8 cellular contexts compared by ENCODE assay signal in the genomic region with DNA sequence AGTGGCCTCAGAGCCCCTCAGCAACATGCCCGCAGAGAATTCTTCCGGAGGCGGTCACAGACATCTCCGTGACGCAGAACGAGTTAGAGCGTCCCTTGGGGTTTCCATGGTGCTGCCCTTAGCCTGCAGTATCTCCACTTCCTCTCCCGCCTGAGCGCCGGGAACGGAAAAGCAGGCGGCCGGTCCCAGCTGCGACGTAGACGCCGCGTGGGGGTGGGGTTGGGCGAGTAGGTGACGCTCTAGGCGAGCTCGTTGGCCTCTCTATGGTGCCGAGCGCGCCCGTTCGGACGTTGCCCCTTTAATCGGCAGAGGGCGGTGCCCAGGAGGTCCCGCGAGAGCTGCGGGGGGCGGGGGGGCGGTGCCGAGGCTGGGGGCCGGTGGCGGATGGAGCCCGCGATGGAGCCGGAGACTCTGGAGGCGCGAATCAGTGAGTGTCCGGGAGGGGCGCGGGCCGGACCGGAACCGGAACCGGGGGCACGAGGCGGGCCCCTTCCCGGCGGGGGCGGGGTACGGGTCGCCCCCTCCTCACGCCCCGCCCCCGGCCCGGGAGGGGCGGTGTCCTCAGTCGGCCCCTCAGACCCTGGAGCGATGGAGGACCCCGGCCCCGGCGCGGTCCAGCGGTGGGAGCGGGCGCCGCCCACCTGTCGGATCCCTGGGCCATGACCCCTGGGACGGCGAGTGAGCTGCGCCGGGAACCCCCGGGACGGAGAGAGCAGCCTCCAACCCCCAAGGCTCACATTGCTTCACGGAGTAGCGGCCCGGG. TPM values are rescaled to one million over a fixed set of nuclear protein-coding genes. Genes with fewer than 3 reads are reported as not detected.
DNase-seq lines count a peak whose midpoint lies in the region; ATAC-seq and TF ChIP-seq lines count a peak whose summit lies in the region.

A gene with protein sequence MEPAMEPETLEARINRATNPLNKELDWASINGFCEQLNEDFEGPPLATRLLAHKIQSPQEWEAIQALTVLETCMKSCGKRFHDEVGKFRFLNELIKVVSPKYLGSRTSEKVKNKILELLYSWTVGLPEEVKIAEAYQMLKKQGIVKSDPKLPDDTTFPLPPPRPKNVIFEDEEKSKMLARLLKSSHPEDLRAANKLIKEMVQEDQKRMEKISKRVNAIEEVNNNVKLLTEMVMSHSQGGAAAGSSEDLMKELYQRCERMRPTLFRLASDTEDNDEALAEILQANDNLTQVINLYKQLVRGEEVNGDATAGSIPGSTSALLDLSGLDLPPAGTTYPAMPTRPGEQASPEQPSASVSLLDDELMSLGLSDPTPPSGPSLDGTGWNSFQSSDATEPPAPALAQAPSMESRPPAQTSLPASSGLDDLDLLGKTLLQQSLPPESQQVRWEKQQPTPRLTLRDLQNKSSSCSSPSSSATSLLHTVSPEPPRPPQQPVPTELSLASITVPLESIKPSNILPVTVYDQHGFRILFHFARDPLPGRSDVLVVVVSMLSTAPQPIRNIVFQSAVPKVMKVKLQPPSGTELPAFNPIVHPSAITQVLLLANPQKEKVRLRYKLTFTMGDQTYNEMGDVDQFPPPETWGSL (plus strand): TSS at position 358 of the 763 bp plus-strand sequence. CDS start 27 bp downstream, at position 385.

- H3K4me3 Mint-ChIP-seq in natural killer cell = peak within 1 kb of the TSS; percentile 98

- TF ChIP-seq CTCF in fibroblast of mammary gland (conservative IDR thresholded peaks at IDR 0.05; ENCODE audit: control insufficient read depth, insufficient read depth, low read depth, low read length) (no peak), natural killer cell (IDR thresholded peaks at IDR 0.05) (no peak)

- peak; percentile 54 for TF ChIP-seq POLR2A in Raji (IDR thresholded peaks at IDR 0.05; ENCODE audit: insufficient read depth, low read depth, low read length)

- H3K9me3 Mint-ChIP-seq in natural killer cell = no peaks in the 10 kb centered on the region

- peaks cover 37 to 62% of the 10 kb centered on the region in 2 donors for H3K4me1 Mint-ChIP-seq in natural killer cell

- H3K36me3 Mint-ChIP-seq in natural killer cell = no peaks in the 10 kb centered on the region

- intact Hi-C loops in natural killer cell (cut with micrococcal nuclease) = loop anchor here (1.0 to 5.0 kb wide), 4 partner anchors 16 to 254 kb away; a partner anchor contains a TSS

- H3K4me3 ChIP-seq in H7 (ENCODE audit: insufficient read depth, low read depth, low read length) (peak within 1 kb of the TSS; percentile 90), fibroblast of mammary gland (ENCODE audit: control insufficient read depth, low read depth, low read length) (peak within 1 kb of the TSS; percentile 81)

- H3K27ac Mint-ChIP-seq in natural killer cell = peak within 1 kb of the TSS; percentile 98 to 99

- no peaks in the 10 kb centered on the region for H3K36me3 ChIP-seq in H7 (replicated peaks; ENCODE audit: control insufficient read depth, insufficient read depth, low read length)

- DNase-seq in ELF-1 (ENCODE audit: low read depth, low spot score) (peak; percentile 98), H7 (peak; percentile 99), M059J (ENCODE audit: low read depth) (peak; percentile 95), fibroblast of mammary gland (ENCODE audit: low read depth) (peak; percentile 97), natural killer cell (peak; percentile 92)
- peak; percentile 94 for DNase-seq in activated T-helper 9 cell treated with anti-CD3 and anti-CD28 coated beads, Interleukin-2, amount 50 U/mL, for 16 hours (ENCODE audit: low read depth)
- peak; percentile 91 to 97 (median 96) for DNase-seq in stimulated activated naive CD4-positive, alpha-beta T cell (lab: John Stamatoyannopoulos, UW)

- H3K27me3 Mint-ChIP-seq in natural killer cell (ENCODE audit: low read depth in 2 of 2) = no peaks in the 10 kb centered on the region

- peak; percentile 77 to 94 (median 81) for ATAC-seq in natural killer cell

- no peaks in the 10 kb centered on the region for H3K27me3 ChIP-seq in H7 (ENCODE audit: control insufficient read depth, insufficient read depth, low read length)

RNA-seq across cellular contexts. Expression of the gene that starts here (rescaled TPM):
- 67.9 and 98.6 TPM in 2 replicates for total RNA-seq in H7 (2014; rRNA removed; shearing (Covaris generic))
- 11.7 and 21.8 TPM in 2 replicates for total RNA-seq in M059J (2014; rRNA removed; shearing (Covaris generic))
- total RNA-seq in natural killer cell = 10 to 100 TPM; 69.3 to 87.8 (median 80.2) TPM

Comparison
In these comparisons a context has a peak if more than half of its experiments do, and no peak if none do; other contexts are left out.
1. Peak in every context shown above with its lines: DNase-seq, ATAC-seq and H3K4me3 ChIP-seq.